Comparison of ENCODE assay signal across 8 cellular contexts in the genomic region with DNA sequence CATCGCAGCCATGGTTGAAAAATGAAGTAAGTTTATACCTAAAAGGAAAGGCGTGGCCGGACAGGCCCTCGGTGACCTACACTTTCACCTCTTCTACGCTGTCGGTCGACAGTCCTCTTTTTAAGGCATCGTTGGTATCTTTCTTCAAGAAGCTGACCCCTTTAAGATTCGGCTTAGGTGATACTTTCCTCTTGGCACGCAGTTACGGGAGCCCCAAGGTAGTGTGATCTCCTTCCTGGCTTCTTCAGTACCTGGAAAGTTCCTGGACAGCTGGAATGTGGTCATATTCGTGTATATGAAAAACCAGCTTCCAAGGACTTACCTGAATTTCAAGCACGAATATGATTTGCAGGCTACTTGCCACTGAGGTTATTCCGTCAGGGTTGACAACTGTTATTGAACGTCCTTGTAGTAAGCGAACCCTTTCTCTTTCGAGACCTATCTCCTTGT. TPM values are rescaled to one million over a fixed set of nuclear protein-coding genes. Genes with fewer than 3 reads are reported as not detected.
DNase-seq lines count a peak whose midpoint lies in the region; ATAC-seq, FAIRE-seq and TF ChIP-seq lines count a peak whose summit lies in the region.

No MANE protein-coding gene starts in this region.

- CTCF ChIA-PET in AG04449 (lab: Yijun Ruan, JAX): interaction anchor here (0.8 to 3.0 kb wide), 6 partner anchors 8 to 181 kb away, joined by 3 to 9 read pairs (median 4); no protein-coding TSS in a partner anchor

- peak overlapping the region; percentile 94 to 99 (median 98) for H3K27ac Mint-ChIP-seq in naive B cell

- H3K4me3 ChIP-seq in AG04449 (ENCODE audit: low read depth, low read length) (peak overlapping the region; percentile 80), HUES48 (ENCODE audit: low read depth, low read length) (peak overlapping the region; percentile 66), breast epithelium (peak overlapping the region; percentile 65 to 92 (median 83))

- no peaks in the 10 kb centered on the region for H3K9me3 Mint-ChIP-seq in naive B cell

- POLR2A ChIA-PET in AG04449 (lab: Yijun Ruan, JAX): interaction anchor here (0.6 to 1.9 kb wide), 2 partner anchors 13 to 1055 kb away, joined by 3 to 4 read pairs; partner anchors contain the start of gene HBP1

- H3K4me1 Mint-ChIP-seq in naive B cell: peaks cover 64 to 76% (median 74%) of the 10 kb centered on the region in 3 donors

- no peaks in the 10 kb centered on the region for H3K9me3 ChIP-seq in HUES48 (ENCODE audit: control insufficient read depth, insufficient read depth, low read length)
- H3K9me3 ChIP-seq in breast epithelium: no peaks in the 10 kb centered on the region

- H3K36me3 Mint-ChIP-seq in naive B cell: no peaks in the 10 kb centered on the region

- H3K4me1 ChIP-seq in HUES48 (ENCODE audit: control insufficient read depth, insufficient read depth, low read length) (peaks cover 34% of the 10 kb centered on the region), breast epithelium (peaks cover 0 to 8% of the 10 kb centered on the region in 2 donors)

- peak overlapping the region; percentile 79 to 98 (median 94) for H3K4me3 Mint-ChIP-seq in naive B cell

- no peak for FAIRE-seq in D721Med (lab: Jason Lieb, UNC)

- no peak overlapping the region for H3K27ac ChIP-seq in HUES48 (ENCODE audit: low read depth, low read length)
- H3K27ac ChIP-seq in breast epithelium: peak overlapping the region; percentile 99

- TF ChIP-seq POLR2A in breast epithelium (IDR thresholded peaks at IDR 0.05): no peak

- no peak for ATAC-seq in naive B cell (ENCODE audit: low read depth in 2 of 2)
- ATAC-seq in HG03565 (IDR thresholded peaks at IDR 0.05; ENCODE audit: unreplicated experiment): no peak

- no peaks in the 10 kb centered on the region for H3K36me3 ChIP-seq in HUES48 (ENCODE audit: control insufficient read depth, insufficient read depth, low read length)
- no peaks in the 10 kb centered on the region for H3K36me3 ChIP-seq in breast epithelium

- intact Hi-C loops in breast epithelium (cut with DNase I; ENCODE audit: low total_unique reads): loop anchor here (2.0 kb wide), 1 partner anchor 44 kb away; no protein-coding TSS in a partner anchor

- H3K27me3 ChIP-seq in HUES48 (ENCODE audit: control insufficient read depth, insufficient read depth, low read length) (peaks cover 3% of the 10 kb centered on the region; the same call in 1 of the 2 replicates), breast epithelium (no peaks in the 10 kb centered on the region)

- DNase-seq in AG04449 (ENCODE audit: low read depth, low spot score) (no peak), breast epithelium (ENCODE audit: low spot score in 2 of 2) (no peak), naive B cell (no peak), superior temporal gyrus (ENCODE audit: extremely low spot score) (no peak), NCI-H2196 (lab: John Stamatoyannopoulos, UW; ENCODE audit: unreplicated experiment) (no peak), D721Med (ENCODE audit: insufficient read length, low spot score) (no peak)

- no peaks in the 10 kb centered on the region for H3K27me3 Mint-ChIP-seq in naive B cell

- TF ChIP-seq CTCF in AG04449 (IDR thresholded peaks at IDR 0.05; ENCODE audit: insufficient read depth, low read length, missing control alignments) (no peak), breast epithelium (IDR thresholded peaks at IDR 0.05) (no peak), D721Med (IDR thresholded peaks at IDR 0.05; ENCODE audit: insufficient read depth, missing control alignments) (no peak)

- no peak overlapping the region for H3K9ac ChIP-seq in HUES48 (ENCODE audit: low read depth, low read length)

RNA-seq across cellular contexts. Expression of gene SYPL1, which starts 0.9 kb away (rescaled TPM):
- 100 to 1,000 TPM in 1 of 3 donors, 10 to 100 TPM in 2; 96.2 to 116 (median 98.3) TPM for total RNA-seq in breast epithelium
- 100 to 1,000 TPM; 234 to 353 (median 246) TPM for polyA plus RNA-seq in naive B cell (ENCODE audit: low read depth in 6 of 6)
